In genomic region chr10:21406595-21407218, GRCh38 we compare ENCODE assay signal across 1 cellular context.
TF ChIP-seq lines count a peak whose summit lies in the region.

No MANE protein-coding gene starts in this region.

TF ChIP-seq in HCT116, 20 proteins besides CTCF, POLR2A, EP300 and RAD21 (continued from another document):
- TF ChIP-seq SP1 (IDR thresholded peaks at IDR 0.05; ENCODE audit: low read depth) (no peak), EZH2 (IDR thresholded peaks at IDR 0.05) (no peak), SIN3A (IDR thresholded peaks at IDR 0.05; ENCODE audit: low read depth) (no peak), CEBPB (IDR thresholded peaks at IDR 0.05; ENCODE audit: low read depth) (no peak), EGR1 (IDR thresholded peaks at IDR 0.05; ENCODE audit: low read depth) (no peak)
